ENCODE assay signal across 1 cellular context in genomic region chr5:177131711-177132503, GRCh38.
TF ChIP-seq lines count a peak whose summit lies in the region.

No MANE protein-coding gene starts in this region.

TF ChIP-seq in A549, 52 proteins besides CTCF, POLR2A, EP300 and RAD21:
- TF ChIP-seq, protein P1, sequence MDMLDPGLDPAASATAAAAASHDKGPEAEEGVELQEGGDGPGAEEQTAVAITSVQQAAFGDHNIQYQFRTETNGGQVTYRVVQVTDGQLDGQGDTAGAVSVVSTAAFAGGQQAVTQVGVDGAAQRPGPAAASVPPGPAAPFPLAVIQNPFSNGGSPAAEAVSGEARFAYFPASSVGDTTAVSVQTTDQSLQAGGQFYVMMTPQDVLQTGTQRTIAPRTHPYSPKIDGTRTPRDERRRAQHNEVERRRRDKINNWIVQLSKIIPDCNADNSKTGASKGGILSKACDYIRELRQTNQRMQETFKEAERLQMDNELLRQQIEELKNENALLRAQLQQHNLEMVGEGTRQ (IDR thresholded peaks at IDR 0.05): peak; percentile 48; the same call in 1 of the 2 replicates
- no peak for TF ChIP-seq MYC (IDR thresholded peaks at IDR 0.05; ENCODE audit: borderline replicate concordance, low read length)
- peak; percentile 83 for TF ChIP-seq ZFP36 (IDR thresholded peaks at IDR 0.05; ENCODE audit: borderline replicate concordance, partially characterized antibody)
